Comparison of ENCODE assay signal across 24 cellular contexts in the genomic region with DNA sequence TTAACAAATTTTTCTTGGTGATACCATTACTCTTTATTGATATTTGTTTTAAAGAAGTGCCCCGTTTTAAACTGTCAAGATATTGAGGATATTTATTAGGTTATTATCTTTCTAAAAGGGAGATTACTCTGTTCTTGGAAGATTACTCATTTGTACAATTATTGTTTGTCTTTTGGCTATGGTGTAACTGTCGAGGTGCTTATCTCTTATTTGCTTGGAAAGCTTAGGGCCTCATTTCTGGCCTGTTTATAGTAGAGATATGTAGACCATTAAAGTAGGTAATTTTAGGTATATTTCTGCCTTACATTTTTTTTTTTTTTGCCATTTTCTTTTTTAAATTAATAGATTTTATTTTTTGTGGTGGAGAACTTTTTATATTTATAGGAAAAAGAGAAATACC.
"Had no signal": no experiment of that assay in that cellular context is flagged by ENCODE, and none has a peak within 500 bp of the region (broad histone marks: within the 10 kb centered on the region; RNA-seq: fewer than 3 reads in every experiment).

No MANE protein-coding gene starts in this region.

- H3K9me3 ChIP-seq: heart left ventricle, ovary, psoas muscle, thoracic aorta had no signal

- H3K4me1 ChIP-seq: foreskin keratinocyte, heart left ventricle, psoas muscle had no signal

- H3K27ac ChIP-seq: coronary artery, dorsolateral prefrontal cortex, foreskin keratinocyte, heart left ventricle, ovary, psoas muscle, thoracic aorta had no signal

- ATAC-seq: activated CD4-positive, alpha-beta T cell treated with anti-CD3 and anti-CD28 coated beads for 36 hours; activated CD8-positive, alpha-beta memory T cell treated with anti-CD3 and anti-CD28 coated beads, Interleukin-2, amount 10 ng/mL, durations not matched to agents 7 days and 5 days; activated CD8-positive, alpha-beta T cell treated with anti-CD3 and anti-CD28 coated beads, Interleukin-2, amount 10 ng/mL, durations not matched to agents 7 days and 5 days; activated naive CD8-positive, alpha-beta T cell treated with anti-CD3 and anti-CD28 coated beads, Interleukin-2, amount 50 U/mL, for 24 hours; foreskin keratinocyte; heart left ventricle; left ventricle myocardium superior; naive thymus-derived CD4-positive, alpha-beta T cell; psoas muscle; SK-N-SH treated with all-trans-retinoic acid at 6 μM for 48 hours; stimulated activated naive B cell treated with anti-CD40 and anti-IgM and Interleukin-4, amounts not matched to agents 10 μg/mL and 1 μg/mL and 100 μg/mL, for 72 hours; T-helper 17 cell had no signal

- DNase-seq: activated CD4-positive, alpha-beta T cell treated with anti-CD3 and anti-CD28 coated beads for 36 hours; activated CD4-positive, CD25-positive, alpha-beta regulatory T cell; activated CD8-positive, alpha-beta memory T cell treated with anti-CD3 and anti-CD28 coated beads, Interleukin-2, amount 10 ng/mL, durations not matched to agents 7 days and 5 days; activated CD8-positive, alpha-beta T cell treated with anti-CD3 and anti-CD28 coated beads, Interleukin-2, amount 10 ng/mL, durations not matched to agents 7 days and 5 days; activated naive CD8-positive, alpha-beta T cell treated with anti-CD3 and anti-CD28 coated beads, Interleukin-2, amount 50 U/mL, for 24 hours; activated T-cell treated with anti-CD3 and anti-CD28 coated beads, Interleukin-2, amount 50 U/mL, for 48 hours; dorsolateral prefrontal cortex; effector memory CD4-positive, alpha-beta T cell; foreskin keratinocyte; heart left ventricle; left ventricle myocardium superior; mammary epithelial cell; naive thymus-derived CD4-positive, alpha-beta T cell; ovary; psoas muscle; stimulated activated CD4-positive, alpha-beta T cell treated with anti-CD3 and anti-CD28 coated beads, Interleukin-15, amount 100 ng/mL, for 24 hours; stimulated activated CD4-positive, alpha-beta T cell treated with anti-CD3 and anti-CD28 coated beads, Interleukin-2, amount 100 ng/mL, for 24 hours; stimulated activated naive B cell treated with anti-CD40 and anti-IgM and Interleukin-4, amounts not matched to agents 10 μg/mL and 1 μg/mL and 100 μg/mL, for 72 hours; T-helper 17 cell; T1000; trophoblast cell had no signal

- H3K27me3 ChIP-seq: dorsolateral prefrontal cortex, foreskin keratinocyte, heart left ventricle, ovary had no signal

- H3K36me3 ChIP-seq: ovary had no signal

- H3K4me3 ChIP-seq: coronary artery, dorsolateral prefrontal cortex, heart left ventricle, ovary, psoas muscle, thoracic aorta had no signal
